Comparison of ENCODE assay signal across 17 cellular contexts in genomic region chr5:143896981-143897380, GRCh38.
DNase-seq lines count a peak whose midpoint lies in the region; ATAC-seq, FAIRE-seq and TF ChIP-seq lines count a peak whose summit lies in the region.
"Had no signal": no experiment of that assay in that cellular context is flagged by ENCODE, and none has a peak within 500 bp of the region (broad histone marks: within the 10 kb centered on the region; RNA-seq: fewer than 3 reads in every experiment).

No MANE protein-coding gene starts in this region.

- H3K9me3 Mint-ChIP-seq in chondrocyte (ENCODE audit: low read depth): no peaks in the 10 kb centered on the region
- no peaks in the 10 kb centered on the region for H3K9me3 Mint-ChIP-seq in mesothelial cell of epicardium
- H3K9me3 Mint-ChIP-seq: activated CD4-positive, alpha-beta memory T cell treated with anti-CD3 and anti-CD28 coated beads, Interleukin-2, amount 10 ng/mL, durations not matched to agents 7 days and 5 days; activated naive CD8-positive, alpha-beta T cell treated with anti-CD3 and anti-CD28 coated beads, Interleukin-2, amount 10 ng/mL, durations not matched to agents 7 days and 5 days; IgD-negative memory B cell; T-helper 2 cell treated with Interferon-gamma antibody and Interleukin-4, amounts not matched to agents 5 μg/mL and 100 μg/mL, for 36 hours had no signal

- H3K4me1 Mint-ChIP-seq in chondrocyte (ENCODE audit: low read depth) (peaks cover 24% of the 10 kb centered on the region), mesothelial cell of epicardium (peaks cover 36% of the 10 kb centered on the region)
- H3K4me1 Mint-ChIP-seq: IgD-negative memory B cell had no signal

- ATAC-seq in HG03045 (IDR thresholded peaks at IDR 0.05; ENCODE audit: unreplicated experiment) (no peak), HG02678 (IDR thresholded peaks at IDR 0.05; ENCODE audit: unreplicated experiment) (no peak)
- ATAC-seq: left ventricle myocardium superior had no signal

- DNase-seq in DMS53 (lab: John Stamatoyannopoulos, UW) (peak; percentile 25), DMS53 treated with DMSO at 0.1 percent for 48 hours (lab: John Stamatoyannopoulos, UW; ENCODE audit: unreplicated experiment) (no peak), RCC 7860 (ENCODE audit: low spot score) (no peak), chondrocyte (ENCODE audit: low spot score) (no peak), mesothelial cell of epicardium (ENCODE audit: low spot score in 2 of 2, unreplicated experiment in 2 of 2) (no peak), NCI-H187 treated with DMSO at 0.1 percent for 48 hours (lab: John Stamatoyannopoulos, UW) (no peak)
- DNase-seq: activated CD4-positive, alpha-beta memory T cell treated with anti-CD3 and anti-CD28 coated beads, Interleukin-2, amount 10 ng/mL, durations not matched to agents 7 days and 5 days; activated naive CD8-positive, alpha-beta T cell treated with anti-CD3 and anti-CD28 coated beads, Interleukin-2, amount 10 ng/mL, durations not matched to agents 7 days and 5 days; Calu3; left ventricle myocardium superior; NCI-H146; NCI-H524 treated with DMSO at 0.1 percent for 48 hours; RPMI8226 had no signal

- H3K27ac Mint-ChIP-seq in chondrocyte (ENCODE audit: unreplicated experiment): peak overlapping the region; percentile 68
- H3K27ac Mint-ChIP-seq in mesothelial cell of epicardium: peak overlapping the region; percentile 51
- H3K27ac Mint-ChIP-seq: activated CD4-positive, alpha-beta memory T cell treated with anti-CD3 and anti-CD28 coated beads, Interleukin-2, amount 10 ng/mL, durations not matched to agents 7 days and 5 days; activated naive CD8-positive, alpha-beta T cell treated with anti-CD3 and anti-CD28 coated beads, Interleukin-2, amount 10 ng/mL, durations not matched to agents 7 days and 5 days; IgD-negative memory B cell; T-helper 2 cell treated with Interferon-gamma antibody and Interleukin-4, amounts not matched to agents 5 μg/mL and 100 μg/mL, for 36 hours had no signal

- H3K27me3 Mint-ChIP-seq in chondrocyte (ENCODE audit: low read depth) (no peaks in the 10 kb centered on the region), mesothelial cell of epicardium (ENCODE audit: low read depth) (peaks cover 10% of the 10 kb centered on the region)
- H3K27me3 Mint-ChIP-seq: activated CD4-positive, alpha-beta memory T cell treated with anti-CD3 and anti-CD28 coated beads, Interleukin-2, amount 10 ng/mL, durations not matched to agents 7 days and 5 days; activated naive CD8-positive, alpha-beta T cell treated with anti-CD3 and anti-CD28 coated beads, Interleukin-2, amount 10 ng/mL, durations not matched to agents 7 days and 5 days had no signal

- no peaks in the 10 kb centered on the region for H3K36me3 Mint-ChIP-seq in chondrocyte (ENCODE audit: low read depth)
- no peaks in the 10 kb centered on the region for H3K36me3 Mint-ChIP-seq in mesothelial cell of epicardium
- H3K36me3 Mint-ChIP-seq: IgD-negative memory B cell had no signal

- TF ChIP-seq CTCF in chondrocyte (IDR thresholded peaks at IDR 0.05) (no peak), mesothelial cell of epicardium (IDR thresholded peaks at IDR 0.05; ENCODE audit: unreplicated experiment) (no peak)

- H3K4me3 Mint-ChIP-seq in chondrocyte (ENCODE audit: unreplicated experiment): no peak overlapping the region
- no peak overlapping the region for H3K4me3 Mint-ChIP-seq in mesothelial cell of epicardium
- H3K4me3 Mint-ChIP-seq: activated CD4-positive, alpha-beta memory T cell treated with anti-CD3 and anti-CD28 coated beads, Interleukin-2, amount 10 ng/mL, durations not matched to agents 7 days and 5 days; activated naive CD8-positive, alpha-beta T cell treated with anti-CD3 and anti-CD28 coated beads, Interleukin-2, amount 10 ng/mL, durations not matched to agents 7 days and 5 days; IgD-negative memory B cell; T-helper 2 cell treated with Interferon-gamma antibody and Interleukin-4, amounts not matched to agents 5 μg/mL and 100 μg/mL, for 36 hours had no signal

- FAIRE-seq in RCC 7860 (lab: Jason Lieb, UNC): peak; percentile 80
